ENCODE assay signal across 32 cellular contexts in genomic region chr5:159628703-159629102, GRCh38.
"Had no signal": no experiment of that assay in that cellular context is flagged by ENCODE, and none has a peak within 500 bp of the region (broad histone marks: within the 10 kb centered on the region; RNA-seq: fewer than 3 reads in every experiment).

No MANE protein-coding gene starts in this region.

- FAIRE-seq: colon had no signal

- H3K27ac Mint-ChIP-seq: activated B cell treated with CpG ODN at 0.5 μM for 24 hours; activated CD4-positive, alpha-beta memory T cell treated with anti-CD3 and anti-CD28 coated beads for 36 hours; activated naive CD4-positive, alpha-beta T cell treated with anti-CD3 and anti-CD28 coated beads for 36 hours; activated naive CD4-positive, alpha-beta T cell treated with anti-CD3 and anti-CD28 coated beads, Interleukin-2, amount 50 U/mL, for 72 hours; activated T-helper 2 cell treated with anti-CD3 and anti-CD28 coated beads, Interferon-gamma antibody, Interleukin-2, Interleukin-4, amounts not matched to agents 10 μg/mL and 5 μg/mL and 100 μg/mL, durations not matched to agents 14 hours and 24 hours and 36 hours had no signal

- H3K4me1 Mint-ChIP-seq: activated B cell treated with CpG ODN at 0.5 μM for 24 hours had no signal

- H3K4me3 Mint-ChIP-seq: activated B cell treated with CpG ODN at 0.5 μM for 24 hours; activated CD4-positive, alpha-beta memory T cell treated with anti-CD3 and anti-CD28 coated beads for 36 hours; activated naive CD4-positive, alpha-beta T cell treated with anti-CD3 and anti-CD28 coated beads for 36 hours; activated T-cell treated with anti-CD3 and anti-CD28 coated beads, Interleukin-2, amount 50 U/mL, for 4 hours had no signal

- DNase-seq: activated B cell treated with CpG ODN at 0.5 μM for 24 hours; activated CD4-positive, alpha-beta memory T cell treated with anti-CD3 and anti-CD28 coated beads for 36 hours; activated CD4-positive, alpha-beta T cell treated with anti-CD3 and anti-CD28 coated beads, Interleukin-2, amount 50 U/mL, for 1 hour; activated CD8-positive, alpha-beta memory T cell treated with anti-CD3 and anti-CD28 coated beads, Interleukin-2, amount 50 U/mL, for 4 hours; activated gamma-delta T cell treated with Interleukin-2 at 50 U/mL for 16 hours; activated naive CD4-positive, alpha-beta T cell treated with anti-CD3 and anti-CD28 coated beads for 36 hours; activated T-cell treated with anti-CD3 and anti-CD28 coated beads for 4 hours; activated T-cell treated with anti-CD3 and anti-CD28 coated beads, Interleukin-2, amount 50 U/mL, for 4 hours; amniotic stem cell; aorta; brain microvascular endothelial cell; central memory CD4-positive, alpha-beta T cell; Karpas-422; KBM-7; NCI-H1105; NCI-H1417 treated with DMSO at 0.1 percent for 48 hours; NCI-H187 treated with DMSO at 0.1 percent for 48 hours; NCI-H2081; NCI-H2171 treated with DMSO at 0.1 percent for 48 hours; NCI-H2227 treated with DMSO at 0.1 percent for 48 hours; NCI-H446 treated with DMSO at 0.1 percent for 48 hours; NCI-H524; NCI-H69; Right ventricle myocardium superior; SW 1271; T-helper 1 cell; T-helper 2 cell; T-helper 9 cell had no signal

- H3K27me3 ChIP-seq: brain microvascular endothelial cell had no signal

- H3K36me3 ChIP-seq: brain microvascular endothelial cell had no signal

- H3K9me3 Mint-ChIP-seq: activated CD4-positive, alpha-beta memory T cell treated with anti-CD3 and anti-CD28 coated beads for 36 hours; activated naive CD4-positive, alpha-beta T cell treated with anti-CD3 and anti-CD28 coated beads for 36 hours; activated T-cell treated with anti-CD3 and anti-CD28 coated beads, Interleukin-2, amount 50 U/mL, for 4 hours had no signal

- H3K27ac ChIP-seq: brain microvascular endothelial cell, VCaP had no signal

- H3K36me3 Mint-ChIP-seq: activated naive CD4-positive, alpha-beta T cell treated with anti-CD3 and anti-CD28 coated beads, Interleukin-2, amount 50 U/mL, for 72 hours had no signal
